ENCODE assay signal across 1 cellular context in genomic region chr6:137792160-137793033, GRCh38.
TF ChIP-seq lines count a peak whose summit lies in the region.

No MANE protein-coding gene starts in this region.

TF ChIP-seq in GM12878, 131 proteins besides CTCF, POLR2A, EP300 and RAD21 (continued from another document):
- TF ChIP-seq, protein P1, sequence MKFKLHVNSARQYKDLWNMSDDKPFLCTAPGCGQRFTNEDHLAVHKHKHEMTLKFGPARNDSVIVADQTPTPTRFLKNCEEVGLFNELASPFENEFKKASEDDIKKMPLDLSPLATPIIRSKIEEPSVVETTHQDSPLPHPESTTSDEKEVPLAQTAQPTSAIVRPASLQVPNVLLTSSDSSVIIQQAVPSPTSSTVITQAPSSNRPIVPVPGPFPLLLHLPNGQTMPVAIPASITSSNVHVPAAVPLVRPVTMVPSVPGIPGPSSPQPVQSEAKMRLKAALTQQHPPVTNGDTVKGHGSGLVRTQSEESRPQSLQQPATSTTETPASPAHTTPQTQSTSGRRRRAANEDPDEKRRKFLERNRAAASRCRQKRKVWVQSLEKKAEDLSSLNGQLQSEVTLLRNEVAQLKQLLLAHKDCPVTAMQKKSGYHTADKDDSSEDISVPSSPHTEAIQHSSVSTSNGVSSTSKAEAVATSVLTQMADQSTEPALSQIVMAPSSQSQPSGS (IDR thresholded peaks at IDR 0.05; ENCODE audit: low read length), result 0 out of 2 replicates have a peak, but pooled peaks have one; percentile 26
- peak; percentile 52 for TF ChIP-seq ATF7 (IDR thresholded peaks at IDR 0.05; ENCODE audit: low read depth)
- TF ChIP-seq BACH1 (IDR thresholded peaks at IDR 0.05; ENCODE audit: borderline replicate concordance), result peak; percentile 91; the same call in 1 of the 2 replicates
- TF ChIP-seq RUNX3 (IDR thresholded peaks at IDR 0.05; ENCODE audit: low read length), result peak; percentile 49; the same call in 1 of the 2 replicates
- TF ChIP-seq ZNF687 (IDR thresholded peaks at IDR 0.05), result 0 out of 2 replicates have a peak, but pooled peaks have one; percentile 5
- no peak for TF ChIP-seq FOS (IDR thresholded peaks at IDR 0.05; ENCODE audit: borderline replicate concordance, extremely low read depth, insufficient read length)
- TF ChIP-seq, protein P2, sequence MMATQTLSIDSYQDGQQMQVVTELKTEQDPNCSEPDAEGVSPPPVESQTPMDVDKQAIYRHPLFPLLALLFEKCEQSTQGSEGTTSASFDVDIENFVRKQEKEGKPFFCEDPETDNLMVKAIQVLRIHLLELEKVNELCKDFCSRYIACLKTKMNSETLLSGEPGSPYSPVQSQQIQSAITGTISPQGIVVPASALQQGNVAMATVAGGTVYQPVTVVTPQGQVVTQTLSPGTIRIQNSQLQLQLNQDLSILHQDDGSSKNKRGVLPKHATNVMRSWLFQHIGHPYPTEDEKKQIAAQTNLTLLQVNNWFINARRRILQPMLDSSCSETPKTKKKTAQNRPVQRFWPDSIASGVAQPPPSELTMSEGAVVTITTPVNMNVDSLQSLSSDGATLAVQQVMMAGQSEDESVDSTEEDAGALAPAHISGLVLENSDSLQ (IDR thresholded peaks at IDR 0.05), result no peak
- no peak for TF ChIP-seq ZZZ3 (IDR thresholded peaks at IDR 0.05; ENCODE audit: control insufficient read depth, insufficient read length, low read depth)
- TF ChIP-seq PML (IDR thresholded peaks at IDR 0.05; ENCODE audit: low read length), result no peak
- TF ChIP-seq USF1 (IDR thresholded peaks at IDR 0.05; ENCODE audit: borderline replicate concordance, extremely low read length, insufficient read depth, low read depth, low read length), result no peak
- TF ChIP-seq TAF1 (IDR thresholded peaks at IDR 0.05; ENCODE audit: borderline replicate concordance, low read depth, low read length), result peak; percentile 14; the same call in 1 of the 2 replicates
- peak; percentile 47 for TF ChIP-seq MEF2B (IDR thresholded peaks at IDR 0.05; ENCODE audit: partially characterized antibody, poor library complexity, severe bottlenecking)
- TF ChIP-seq SUZ12 (IDR thresholded peaks at IDR 0.05; ENCODE audit: unreplicated experiment), result no peak
- TF ChIP-seq NR2F1 (conservative IDR thresholded peaks at IDR 0.05), result peak; percentile 63; the same call in 1 of the 2 replicates
- TF ChIP-seq NRF1 (conservative IDR thresholded peaks at IDR 0.05; ENCODE audit: low read depth, low read length), result no peak
- TF ChIP-seq KDM1A (IDR thresholded peaks at IDR 0.05; ENCODE audit: borderline replicate concordance), result no peak
